ENCODE assay signal across 8 cellular contexts in the genomic region with DNA sequence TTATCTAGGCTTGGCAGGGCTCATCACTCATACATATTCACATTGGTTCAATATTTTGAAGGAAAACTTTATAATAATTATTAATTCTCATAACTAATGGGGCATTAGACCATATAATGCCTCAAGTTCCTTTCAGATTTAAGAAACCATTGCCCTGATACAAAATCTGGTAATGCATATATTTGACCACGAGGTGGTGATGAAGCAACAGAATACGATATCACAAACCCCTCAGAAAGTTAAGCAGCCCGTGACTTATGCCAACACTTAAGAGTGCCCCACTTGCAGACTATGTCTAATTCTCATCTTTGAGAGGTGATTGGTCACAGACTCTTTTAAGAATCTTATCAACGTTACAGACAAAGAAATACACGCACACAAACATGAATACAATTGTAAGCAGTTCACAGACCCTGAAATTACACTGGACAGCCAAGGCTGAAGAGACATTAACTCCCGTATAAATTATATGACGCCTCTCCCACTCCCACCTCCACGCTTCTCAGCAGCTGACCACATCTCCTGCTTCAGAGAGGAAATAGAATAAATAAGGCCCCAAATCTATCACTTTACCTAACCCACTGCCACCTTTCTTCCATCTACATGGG. TPM values are rescaled to one million over a fixed set of nuclear protein-coding genes. Genes with fewer than 3 reads are reported as not detected.
A peak's percentile ranks its signal among the peaks of the same experiment; 100 is the strongest.
DNase-seq lines count a peak whose midpoint lies in the region; ATAC-seq, FAIRE-seq and TF ChIP-seq lines count a peak whose summit lies in the region.

No MANE protein-coding gene starts in this region.

- H3K4me3 ChIP-seq in AG10803 (ENCODE audit: low read length) = no peak overlapping the region
- H3K4me3 ChIP-seq in GM12875 (ENCODE audit: low read depth, low read length) = no peak overlapping the region
- H3K4me3 ChIP-seq in mucosa of descending colon = no peak overlapping the region

- H3K4me1 ChIP-seq in mucosa of descending colon (ENCODE audit: low read depth) = peaks cover 3% of the 10 kb centered on the region

- H3K36me3 ChIP-seq in mucosa of descending colon (ENCODE audit: low read depth) = no peaks in the 10 kb centered on the region

- DNase-seq in AG10803 (ENCODE audit: low read depth) = peak; percentile 76
- peak; percentile 19 for DNase-seq in NCI-H146 (lab: John Stamatoyannopoulos, UW)
- DNase-seq in T-helper 1 cell = peak in 3 of 5 donors; percentile 25 to 69 (median 33)
- DNase-seq in mucosa of descending colon = peak in 1 of 3 donors; percentile 64
- no peak for DNase-seq in epidermal melanocyte (ENCODE audit: insufficient read length, low spot score)

- ATAC-seq in HG02678 (IDR thresholded peaks at IDR 0.05; ENCODE audit: unreplicated experiment) = peak; percentile 74
- peak; percentile 84 for ATAC-seq in mucosa of descending colon

- peak; percentile 89 for FAIRE-seq in endometrium (lab: Jason Lieb, UNC)

- TF ChIP-seq CTCF in AG10803 (conservative IDR thresholded peaks at IDR 0.05; ENCODE audit: low read length) (peak; percentile 76), GM12875 (IDR thresholded peaks at IDR 0.05; ENCODE audit: borderline replicate concordance, insufficient read depth, low read depth, low read length) (peak; percentile 32; the same call in 1 of the 2 replicates), mucosa of descending colon (IDR thresholded peaks at IDR 0.05) (peak; percentile 38)

- intact Hi-C loops in mucosa of descending colon (cut with DNase I, micrococcal nuclease) = loop anchor here (5.0 to 10.0 kb wide), 4 partner anchors 129 to 432 kb away; a partner anchor contains a TSS

- no peaks in the 10 kb centered on the region for H3K9me3 ChIP-seq in mucosa of descending colon

RNA-seq across cellular contexts. Expression of a gene that starts 20.7 kb away (rescaled TPM):
- 1 to 10 TPM; 1.2 to 1.3 (median 1.3) TPM for total RNA-seq in mucosa of descending colon

RNA-seq across cellular contexts. Expression of a gene that starts 36.6 kb away (rescaled TPM):
- total RNA-seq in mucosa of descending colon = 100 to 1,000 TPM; 130 to 202 (median 195) TPM
